ENCODE assay signal across 12 cellular contexts in the genomic region with DNA sequence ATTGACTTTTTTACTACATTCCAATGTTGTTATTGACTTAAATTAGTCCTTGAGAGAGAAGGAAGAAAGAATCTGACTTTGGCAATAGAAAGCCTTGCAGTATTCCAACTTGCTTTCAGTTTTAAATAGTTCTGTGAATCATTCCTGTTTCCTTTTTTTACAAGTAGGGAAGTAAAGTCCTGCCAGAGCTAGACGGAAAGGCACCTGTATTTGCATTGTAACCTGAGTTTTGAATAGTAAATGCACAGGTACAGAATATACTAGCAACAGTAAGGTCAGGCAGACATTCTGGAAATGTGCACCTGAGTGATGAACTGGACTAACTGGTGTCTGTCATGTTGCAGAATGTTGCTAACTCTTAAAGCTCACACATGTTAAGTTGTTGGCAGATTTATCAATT.
"Had no signal": no experiment of that assay in that cellular context is flagged by ENCODE, and none has a peak within 500 bp of the region (broad histone marks: within the 10 kb centered on the region; RNA-seq: fewer than 3 reads in every experiment).

No MANE protein-coding gene starts in this region.

- H3K27me3 Mint-ChIP-seq: activated CD4-positive, alpha-beta memory T cell treated with anti-CD3 and anti-CD28 coated beads for 36 hours; activated naive CD4-positive, alpha-beta T cell treated with anti-CD3 and anti-CD28 coated beads, Interleukin-2, amount 50 U/mL, for 24 hours; naive B cell had no signal

- H3K36me3 Mint-ChIP-seq: activated CD4-positive, alpha-beta memory T cell treated with anti-CD3 and anti-CD28 coated beads for 36 hours; activated naive CD4-positive, alpha-beta T cell treated with anti-CD3 and anti-CD28 coated beads, Interleukin-2, amount 50 U/mL, for 24 hours had no signal

- H3K9me3 Mint-ChIP-seq: activated CD4-positive, alpha-beta memory T cell treated with anti-CD3 and anti-CD28 coated beads for 36 hours; activated naive CD4-positive, alpha-beta T cell treated with anti-CD3 and anti-CD28 coated beads, Interleukin-2, amount 50 U/mL, for 24 hours; activated T-cell treated with anti-CD3 and anti-CD28 coated beads, Interleukin-2, amount 50 U/mL, for 24 hours; naive B cell had no signal

- ATAC-seq: esophagus mucosa had no signal

- H3K4me3 Mint-ChIP-seq: activated CD4-positive, alpha-beta memory T cell treated with anti-CD3 and anti-CD28 coated beads for 36 hours; activated naive CD4-positive, alpha-beta T cell treated with anti-CD3 and anti-CD28 coated beads, Interleukin-2, amount 50 U/mL, for 24 hours; activated T-cell treated with anti-CD3 and anti-CD28 coated beads, Interleukin-2, amount 50 U/mL, for 24 hours; naive B cell had no signal

- DNase-seq: activated CD4-positive, alpha-beta memory T cell treated with anti-CD3 and anti-CD28 coated beads for 36 hours; activated effector memory CD4-positive, alpha-beta T cell treated with anti-CD3 and anti-CD28 coated beads, Interleukin-2, amount 50 U/mL, for 16 hours; activated T-cell treated with anti-CD3 and anti-CD28 coated beads, Interleukin-2, amount 50 U/mL, for 24 hours; caudate nucleus; naive B cell; retina; stimulated activated CD4-positive, alpha-beta T cell treated with anti-CD3 and anti-CD28 coated beads, Interleukin-2, amount 100 ng/mL, for 48 hours; stimulated activated naive CD4-positive, alpha-beta T cell; substantia nigra; trophoblast cell had no signal

- H3K27ac Mint-ChIP-seq: activated CD4-positive, alpha-beta memory T cell treated with anti-CD3 and anti-CD28 coated beads for 36 hours; activated naive CD4-positive, alpha-beta T cell treated with anti-CD3 and anti-CD28 coated beads, Interleukin-2, amount 50 U/mL, for 24 hours; activated T-cell treated with anti-CD3 and anti-CD28 coated beads, Interleukin-2, amount 50 U/mL, for 24 hours had no signal
